6 cellular contexts compared by ENCODE assay signal in genomic region chr15:45004590-45005175, GRCh38. TPM values are rescaled to one million over a fixed set of nuclear protein-coding genes. Genes with fewer than 3 reads are reported as not detected.
"Had no signal": no experiment of that assay in that cellular context is flagged by ENCODE, and none has a peak within 500 bp of the region (broad histone marks: within the 10 kb centered on the region; RNA-seq: fewer than 3 reads in every experiment).

No MANE protein-coding gene starts in this region.

RNA-seq across cellular contexts. Expression of gene TERB2, which starts 48.2 kb away (rescaled TPM):
- total RNA-seq: GM23338, H1, H9, HT-29, IMR-90, K562 had no signal
